8 cellular contexts compared by ENCODE assay signal in genomic region chr17:21126645-21127507, GRCh38. TPM values are rescaled to one million over a fixed set of nuclear protein-coding genes. Genes with fewer than 3 reads are reported as not detected.
A peak's percentile ranks its signal among the peaks of the same experiment; 100 is the strongest.
DNase-seq lines count a peak whose midpoint lies in the region; TF ChIP-seq lines count a peak whose summit lies in the region.

Gene DHRS7B (plus strand): TSS chr17:21126964. CDS start chr17:21126972, 8 bp downstream.

- no peaks in the 10 kb centered on the region for H3K27me3 ChIP-seq in SK-N-SH (ENCODE audit: insufficient read depth)

- peaks cover 23% of the 10 kb centered on the region for H3K4me1 Mint-ChIP-seq in HFFc6 (ENCODE audit: low read depth)
- H3K4me1 Mint-ChIP-seq in activated naive CD4-positive, alpha-beta T cell treated with anti-CD3 and anti-CD28 coated beads, Interleukin-2, amount 50 U/mL, for 24 hours = peaks cover 38% of the 10 kb centered on the region

- H3K36me3 ChIP-seq in SK-N-SH (replicated peaks in 1 of 2; ENCODE audit: control insufficient read depth in 1 of 2, insufficient read depth in 2 of 2, low read length in 1 of 2) = no peaks in the 10 kb centered on the region

- peaks cover 25% of the 10 kb centered on the region for H3K79me2 ChIP-seq in SK-N-SH (ENCODE audit: insufficient read depth)

- H3K9ac ChIP-seq in SK-N-SH = peak within 1 kb of the TSS; percentile 72

- peak; percentile 74 for TF ChIP-seq POLR2A in NB4 (IDR thresholded peaks at IDR 0.05; ENCODE audit: extremely low read depth, insufficient read length)

- H3K4me2 ChIP-seq in SK-N-SH = peak within 1 kb of the TSS; percentile 88

- under 1% methylated on average over 46 of the region's 66 CpGs for WGBS in SK-N-SH (ENCODE audit: low lambda C conversion rate)

- TF ChIP-seq CTCF in HFFc6 (IDR thresholded peaks at IDR 0.05) (peak; percentile 20; the same call in 1 of the 2 replicates), NB4 (IDR thresholded peaks at IDR 0.05; ENCODE audit: low read depth, low read length) (no peak), SK-N-SH (IDR thresholded peaks at IDR 0.05) (no peak)

- H3K4me1 ChIP-seq in SK-N-SH (ENCODE audit: control insufficient read depth in 1 of 2, insufficient read depth in 2 of 2, low read depth in 1 of 2, low read length in 1 of 2) = peaks cover 4 to 8% of the 10 kb centered on the region in 2 experiments; a peak in 3 of 4 replicates

- no peak for TF ChIP-seq RAD21 in SK-N-SH (IDR thresholded peaks at IDR 0.05; ENCODE audit: low read length)

- no peaks in the 10 kb centered on the region for H3F3A ChIP-seq in SK-N-SH (replicated peaks; ENCODE audit: insufficient read depth)

- no peak for TF ChIP-seq EP300 in SK-N-SH (IDR thresholded peaks at IDR 0.05; ENCODE audit: borderline replicate concordance in 1 of 2, low read depth in 1 of 2, low read length in 1 of 2)

- H3K4me3 ChIP-seq in NB4 (ENCODE audit: low read depth, low read length) = peak within 1 kb of the TSS; percentile 74
- peak within 1 kb of the TSS; percentile 68 to 76 for H3K4me3 ChIP-seq in SK-N-SH (ENCODE audit: low read depth in 2 of 2, low read length in 1 of 2)

- peak within 1 kb of the TSS; percentile 60 to 79; a peak in 3 of 4 replicates for H3K27ac ChIP-seq in SK-N-SH (ENCODE audit: low read depth in 2 of 2, low read length in 1 of 2)
- H3K27ac ChIP-seq in temporal lobe (ENCODE audit: low read depth, low read length) = peak within 1 kb of the TSS; percentile 21

- POLR2A ChIA-PET in SK-N-SH (lab: Yijun Ruan, JAX) = no interaction called here

- peak within 1 kb of the TSS; percentile 94 for H3K27ac Mint-ChIP-seq in HFFc6
- peak within 1 kb of the TSS; percentile 93 for H3K27ac Mint-ChIP-seq in activated naive CD4-positive, alpha-beta T cell treated with anti-CD3 and anti-CD28 coated beads, Interleukin-2, amount 50 U/mL, for 24 hours

- no peaks in the 10 kb centered on the region for H4K20me1 ChIP-seq in SK-N-SH (ENCODE audit: insufficient read depth)

- CTCF ChIA-PET in SK-N-SH (lab: Yijun Ruan, JAX) = interaction anchor here (0.6 to 7.0 kb wide), 6 partner anchors 8 to 386 kb away, joined by 3 to 91 read pairs (median 28); no protein-coding TSS in a partner anchor

- no peaks in the 10 kb centered on the region for H3K9me3 Mint-ChIP-seq in HFFc6
- no peaks in the 10 kb centered on the region for H3K9me3 Mint-ChIP-seq in activated naive CD4-positive, alpha-beta T cell treated with anti-CD3 and anti-CD28 coated beads, Interleukin-2, amount 50 U/mL, for 24 hours

- no peaks in the 10 kb centered on the region for H3K36me3 Mint-ChIP-seq in HFFc6 (ENCODE audit: low read depth)
- H3K36me3 Mint-ChIP-seq in activated naive CD4-positive, alpha-beta T cell treated with anti-CD3 and anti-CD28 coated beads, Interleukin-2, amount 50 U/mL, for 24 hours = no peaks in the 10 kb centered on the region

- H3K9me2 ChIP-seq in SK-N-SH = no peaks in the 10 kb centered on the region

- H3K27me3 Mint-ChIP-seq in HFFc6 (ENCODE audit: insufficient read depth) = peaks cover 13% of the 10 kb centered on the region
- H3K27me3 Mint-ChIP-seq in activated naive CD4-positive, alpha-beta T cell treated with anti-CD3 and anti-CD28 coated beads, Interleukin-2, amount 50 U/mL, for 24 hours = no peaks in the 10 kb centered on the region

- no peaks in the 10 kb centered on the region for H3K9me3 ChIP-seq in SK-N-SH

- H2AFZ ChIP-seq in SK-N-SH (ENCODE audit: low read depth) = peak within 1 kb of the TSS; percentile 93

- DNase-seq in GM04504 (ENCODE audit: low read depth) = peak; percentile 81
- DNase-seq in HFFc6 = peak; percentile 86
- DNase-seq in NB4 (ENCODE audit: low read depth) = peak; percentile 97
- peak; percentile 96 for DNase-seq in SK-N-SH
- peak; percentile 93 for DNase-seq in globus pallidus (ENCODE audit: low spot score)
- DNase-seq in occipital lobe (lab: John Stamatoyannopoulos, UW) = peak; percentile 94

- H3K4me3 Mint-ChIP-seq in HFFc6 = peak within 1 kb of the TSS; percentile 99
- H3K4me3 Mint-ChIP-seq in activated naive CD4-positive, alpha-beta T cell treated with anti-CD3 and anti-CD28 coated beads, Interleukin-2, amount 50 U/mL, for 24 hours = peak within 1 kb of the TSS; percentile 97

TF ChIP-seq in SK-N-SH, 30 proteins besides CTCF, POLR2A, EP300 and RAD21 (continues in another document):
- peak; percentile 41; the same call in 1 of the 2 replicates for TF ChIP-seq MXI1 (IDR thresholded peaks at IDR 0.05; ENCODE audit: low read depth, low read length)
- TF ChIP-seq REST (IDR thresholded peaks at IDR 0.05; ENCODE audit: low read depth, low read length) = no peak
- peak; percentile 89; the same call in 1 of the 2 replicates for TF ChIP-seq RCOR1 (IDR thresholded peaks at IDR 0.05; ENCODE audit: low read length)
- TF ChIP-seq TAF1 (IDR thresholded peaks at IDR 0.05; ENCODE audit: borderline replicate concordance, low read depth, low read length) = peak; percentile 13; the same call in 1 of the 2 replicates
- TF ChIP-seq ZBTB33 (IDR thresholded peaks at IDR 0.05; ENCODE audit: borderline replicate concordance, low read depth) = no peak
- TF ChIP-seq TCF12 (IDR thresholded peaks at IDR 0.05) = no peak
- no peak for TF ChIP-seq RXRA (IDR thresholded peaks at IDR 0.05; ENCODE audit: borderline replicate concordance, low read depth)
- peak; percentile 92 for TF ChIP-seq NRF1 (IDR thresholded peaks at IDR 0.05; ENCODE audit: low read depth, low read length)
- 0 out of 2 replicates have a peak, but pooled peaks have one; percentile 22 for TF ChIP-seq GATA2 (CRISPR knock-in tag; IDR thresholded peaks at IDR 0.05)
- TF ChIP-seq MAX (IDR thresholded peaks at IDR 0.05; ENCODE audit: low read depth) = peak; percentile 61; the same call in 1 of the 2 replicates
- TF ChIP-seq SIN3A (IDR thresholded peaks at IDR 0.05; ENCODE audit: borderline replicate concordance, low read depth, low read length) = peak; percentile 62; the same call in 1 of the 2 replicates
- peak; percentile 74 for TF ChIP-seq RFX5 (IDR thresholded peaks at IDR 0.05; ENCODE audit: low read length)
- no peak for TF ChIP-seq YY1 (IDR thresholded peaks at IDR 0.05; ENCODE audit: low read depth)
- TF ChIP-seq USF2 (IDR thresholded peaks at IDR 0.05; ENCODE audit: borderline replicate concordance, low read depth, low read length) = no peak
- peak; percentile 81; the same call in 1 of the 2 replicates for TF ChIP-seq POLR2AphosphoS5 (IDR thresholded peaks at IDR 0.05; ENCODE audit: low read depth, low read length)

RNA-seq across cellular contexts. Expression of gene DHRS7B, which starts in this region (rescaled TPM):
- total RNA-seq in HFFc6 (2021; fragmentation: NEBNext Ultra II Directional; extraction: Animal tissue kit (Norgen Biotek cat#: 25700)) = 10 to 100 TPM; 12.3 to 20.8 (median 14.7) TPM
- polyA plus RNA-seq in SK-N-SH (2012; rRNA removed) = 17.8 and 24.2 TPM in 2 replicates
- polyA plus RNA-seq in SK-N-SH (2012; cell fraction: cytosol; rRNA removed) = 9.8 and 11.1 TPM in 2 replicates
- polyA plus RNA-seq in SK-N-SH (2012; cell fraction: nucleus; rRNA removed) = 15.4 and 17.0 TPM in 2 replicates
- 10.9 TPM for total RNA-seq in occipital lobe
- 6.1 TPM for total RNA-seq in temporal lobe

Comparison
In these comparisons a context has a peak if more than half of its experiments do, and no peak if none do; other contexts are left out.
1. Peak in every context shown above with its lines: DNase-seq, H3K4me3 ChIP-seq and H3K27ac ChIP-seq.